Comparison of ENCODE assay signal across 8 cellular contexts in genomic region chr10:4767033-4767814, GRCh38. TPM values are rescaled to one million over a fixed set of nuclear protein-coding genes. Genes with fewer than 3 reads are reported as not detected.
DNase-seq lines count a peak whose midpoint lies in the region; ATAC-seq and TF ChIP-seq lines count a peak whose summit lies in the region.

No MANE protein-coding gene starts in this region.

- BruUV-seq in Panc1 (replicated peaks; lab: Mats Ljungman, UMichigan) = no TSS peak

- H3K27ac ChIP-seq in Panc1 (ENCODE audit: low read length) = peak overlapping the region; percentile 90
- H3K27ac ChIP-seq in parathyroid adenoma = no peak overlapping the region

- CTCF ChIA-PET in activated CD8-positive, alpha-beta T cell treated with anti-CD3 and anti-CD28 coated beads for 36 hours (lab: Charles Lee) = interaction anchor here (0.6 to 1.4 kb wide), 6 partner anchors 13 to 1527 kb away, joined by 3 to 4 read pairs (median 3); no protein-coding TSS in a partner anchor
- CTCF ChIA-PET in activated CD8-positive, alpha-beta T cell treated with anti-CD3 and anti-CD28 coated beads, Interleukin-2, amount 10 ng/mL, durations not matched to agents 7 days and 5 days (lab: Charles Lee) = interaction anchor here (0.6 to 2.1 kb wide), 3 partner anchors 1146 to 1574 kb away, joined by 3 to 7 read pairs (median 3); no protein-coding TSS in a partner anchor
- CTCF ChIA-PET in Panc1 (lab: Charles Lee) = interaction anchor here (0.6 kb wide), 1 partner anchor 1572 kb away, joined by 4 read pairs; no protein-coding TSS in a partner anchor

- no peak overlapping the region for H3K4me3 Mint-ChIP-seq in activated CD8-positive, alpha-beta T cell treated with anti-CD3 and anti-CD28 coated beads for 36 hours
- no peak overlapping the region for H3K4me3 Mint-ChIP-seq in activated CD8-positive, alpha-beta T cell treated with anti-CD3 and anti-CD28 coated beads, Interleukin-2, amount 10 ng/mL, durations not matched to agents 7 days and 5 days
- H3K4me3 Mint-ChIP-seq in activated T-cell treated with anti-CD3 and anti-CD28 coated beads, Interleukin-2, amount 50 U/mL, for 72 hours = no peak overlapping the region

- no peaks in the 10 kb centered on the region for H3K9me3 Mint-ChIP-seq in activated CD8-positive, alpha-beta T cell treated with anti-CD3 and anti-CD28 coated beads for 36 hours
- H3K9me3 Mint-ChIP-seq in activated CD8-positive, alpha-beta T cell treated with anti-CD3 and anti-CD28 coated beads, Interleukin-2, amount 10 ng/mL, durations not matched to agents 7 days and 5 days (ENCODE audit: insufficient read depth) = no peaks in the 10 kb centered on the region
- no peaks in the 10 kb centered on the region for H3K9me3 Mint-ChIP-seq in activated T-cell treated with anti-CD3 and anti-CD28 coated beads, Interleukin-2, amount 50 U/mL, for 72 hours

- H3K4me1 ChIP-seq in Panc1 (ENCODE audit: control insufficient read depth, insufficient read depth, low read length) (peaks cover 22% of the 10 kb centered on the region), parathyroid adenoma (no peaks in the 10 kb centered on the region)

- H2AFZ ChIP-seq in parathyroid adenoma = no peak overlapping the region

- peak; percentile 13 for DNase-seq in activated CD8-positive, alpha-beta T cell treated with anti-CD3 and anti-CD28 coated beads for 36 hours
- no peak for DNase-seq in activated CD8-positive, alpha-beta T cell treated with anti-CD3 and anti-CD28 coated beads, Interleukin-2, amount 10 ng/mL, durations not matched to agents 7 days and 5 days
- DNase-seq in Panc1 (ENCODE audit: low read depth, low spot score) (peak; percentile 36), fibroblast of peridontal ligament (ENCODE audit: extremely low read depth) (peak; percentile 80)
- DNase-seq in activated T-cell treated with anti-CD3 and anti-CD28 coated beads, Interleukin-2, amount 50 U/mL, for 72 hours = no peak
- DNase-seq in activated CD4-positive, alpha-beta T cell treated with anti-CD3 and anti-CD28 coated beads for 1 hour = no peak

- peak; percentile 51 for TF ChIP-seq CTCF in activated CD8-positive, alpha-beta T cell treated with anti-CD3 and anti-CD28 coated beads for 36 hours (IDR thresholded peaks at IDR 0.05)
- TF ChIP-seq CTCF in Panc1 (IDR thresholded peaks at IDR 0.05) (peak; percentile 57; the same call in 1 of the 2 replicates), parathyroid adenoma (IDR thresholded peaks at IDR 0.05) (peak; percentile 41)

- H3K4me3 ChIP-seq in Panc1 (ENCODE audit: low read depth in 2 of 2, low read length in 2 of 2) (no peak overlapping the region), parathyroid adenoma (ENCODE audit: low read depth, low read length) (no peak overlapping the region)

- H3K27me3 ChIP-seq in Panc1 (ENCODE audit: control insufficient read depth, insufficient read depth, low read length) (no peaks in the 10 kb centered on the region), parathyroid adenoma (ENCODE audit: control insufficient read depth, insufficient read depth, low read length) (no peaks in the 10 kb centered on the region)

- H3K4me2 ChIP-seq in parathyroid adenoma (ENCODE audit: low read length) = no peak overlapping the region

- H3K36me3 ChIP-seq in Panc1 (ENCODE audit: control insufficient read depth, insufficient read depth, low read length) (no peaks in the 10 kb centered on the region), parathyroid adenoma (ENCODE audit: control insufficient read depth, insufficient read depth, low read length) (no peaks in the 10 kb centered on the region)

- POLR2A ChIA-PET in activated CD8-positive, alpha-beta T cell treated with anti-CD3 and anti-CD28 coated beads for 36 hours (lab: Charles Lee) = no interaction called here
- POLR2A ChIA-PET in activated CD8-positive, alpha-beta T cell treated with anti-CD3 and anti-CD28 coated beads, Interleukin-2, amount 10 ng/mL, durations not matched to agents 7 days and 5 days (lab: Charles Lee) = no interaction called here
- POLR2A ChIA-PET in Panc1 (lab: Charles Lee) = interaction anchor here (1.1 kb wide), 1 partner anchor 62 kb away, joined by 5 read pairs; no protein-coding TSS in a partner anchor

- in situ Hi-C loops in Panc1 (cut with HindIII; ENCODE audit: low pct_unique_long_range_greater_than_20kb, low sequenced_read_pairs) = no loop called here

- intact Hi-C loops in activated CD8-positive, alpha-beta T cell treated with anti-CD3 and anti-CD28 coated beads for 36 hours (cut with micrococcal nuclease) = no loop called here
- intact Hi-C loops in Panc1 (cut with micrococcal nuclease; ENCODE audit: unreplicated experiment) = loop anchor here (5.0 kb wide), 2 partner anchors 90 to 415 kb away; no protein-coding TSS in a partner anchor

- no peak overlapping the region for H3K9ac ChIP-seq in parathyroid adenoma

- H3K36me3 Mint-ChIP-seq in activated CD8-positive, alpha-beta T cell treated with anti-CD3 and anti-CD28 coated beads for 36 hours (ENCODE audit: low read depth) = no peaks in the 10 kb centered on the region
- no peaks in the 10 kb centered on the region for H3K36me3 Mint-ChIP-seq in activated CD8-positive, alpha-beta T cell treated with anti-CD3 and anti-CD28 coated beads, Interleukin-2, amount 10 ng/mL, durations not matched to agents 7 days and 5 days (ENCODE audit: low read depth)
- no peaks in the 10 kb centered on the region for H3K36me3 Mint-ChIP-seq in activated T-cell treated with anti-CD3 and anti-CD28 coated beads, Interleukin-2, amount 50 U/mL, for 72 hours (ENCODE audit: insufficient read depth in 2 of 2)

- H3K9me3 ChIP-seq in Panc1 (ENCODE audit: control insufficient read depth, insufficient read depth, low read depth, low read length) = peaks cover 20% of the 10 kb centered on the region; the same call in 1 of the 2 replicates
- H3K9me3 ChIP-seq in parathyroid adenoma (ENCODE audit: control insufficient read depth, low read length) = no peaks in the 10 kb centered on the region

- H3K27me3 Mint-ChIP-seq in activated CD8-positive, alpha-beta T cell treated with anti-CD3 and anti-CD28 coated beads for 36 hours = peaks cover 25% of the 10 kb centered on the region
- H3K27me3 Mint-ChIP-seq in activated CD8-positive, alpha-beta T cell treated with anti-CD3 and anti-CD28 coated beads, Interleukin-2, amount 10 ng/mL, durations not matched to agents 7 days and 5 days (ENCODE audit: low read depth) = peaks cover 12% of the 10 kb centered on the region
- peaks cover 41% of the 10 kb centered on the region for H3K27me3 Mint-ChIP-seq in activated T-cell treated with anti-CD3 and anti-CD28 coated beads, Interleukin-2, amount 50 U/mL, for 72 hours (ENCODE audit: low read depth)

- ATAC-seq in activated CD8-positive, alpha-beta T cell treated with anti-CD3 and anti-CD28 coated beads for 36 hours = no peak
- no peak for ATAC-seq in activated CD8-positive, alpha-beta T cell treated with anti-CD3 and anti-CD28 coated beads, Interleukin-2, amount 10 ng/mL, durations not matched to agents 7 days and 5 days
- ATAC-seq in Panc1 (peak; percentile 60; the same call in 1 of the 2 replicates), HG02852 (IDR thresholded peaks at IDR 0.05; ENCODE audit: unreplicated experiment) (no peak)
- ATAC-seq in activated T-cell treated with anti-CD3 and anti-CD28 coated beads, Interleukin-2, amount 50 U/mL, for 72 hours (replicated peaks in 1 of 2) = no peak

- H3K27ac Mint-ChIP-seq in activated CD8-positive, alpha-beta T cell treated with anti-CD3 and anti-CD28 coated beads for 36 hours = no peak overlapping the region
- no peak overlapping the region for H3K27ac Mint-ChIP-seq in activated CD8-positive, alpha-beta T cell treated with anti-CD3 and anti-CD28 coated beads, Interleukin-2, amount 10 ng/mL, durations not matched to agents 7 days and 5 days
- H3K27ac Mint-ChIP-seq in activated T-cell treated with anti-CD3 and anti-CD28 coated beads, Interleukin-2, amount 50 U/mL, for 72 hours = no peak overlapping the region

- H3K79me2 ChIP-seq in parathyroid adenoma = no peaks in the 10 kb centered on the region

- H3K4me1 Mint-ChIP-seq in activated CD8-positive, alpha-beta T cell treated with anti-CD3 and anti-CD28 coated beads for 36 hours (ENCODE audit: low read depth) = peaks cover 2% of the 10 kb centered on the region
- no peaks in the 10 kb centered on the region for H3K4me1 Mint-ChIP-seq in activated CD8-positive, alpha-beta T cell treated with anti-CD3 and anti-CD28 coated beads, Interleukin-2, amount 10 ng/mL, durations not matched to agents 7 days and 5 days (ENCODE audit: low read depth)
- peaks cover 7% of the 10 kb centered on the region for H3K4me1 Mint-ChIP-seq in activated T-cell treated with anti-CD3 and anti-CD28 coated beads, Interleukin-2, amount 50 U/mL, for 72 hours (ENCODE audit: low read depth)

RNA-seq across cellular contexts. Expression of gene AKR1E2, which starts 58.8 kb away (rescaled TPM):
- total RNA-seq in activated CD8-positive, alpha-beta T cell treated with anti-CD3 and anti-CD28 coated beads for 36 hours = 1 to 10 TPM; 6.1 to 6.5 TPM
- total RNA-seq in activated CD8-positive, alpha-beta T cell treated with anti-CD3 and anti-CD28 coated beads, Interleukin-2, amount 10 ng/mL, durations not matched to agents 7 days and 5 days = 1 to 10 TPM; 6.5 to 8.9 TPM
- 4.7 TPM for total RNA-seq in Panc1 (2021; ENCODE audit: unreplicated experiment)
- polyA plus RNA-seq in Panc1 (2012; ENCODE audit: insufficient read length) = 5.5 TPM
- total RNA-seq in activated T-cell treated with anti-CD3 and anti-CD28 coated beads, Interleukin-2, amount 50 U/mL, for 72 hours = 1 to 10 TPM; 1.7 to 10.0 TPM

Comparison
In these comparisons a context has a peak if more than half of its experiments do, and no peak if none do; other contexts are left out.
1. DNase-seq: peak in activated CD8-positive, alpha-beta T cell treated with anti-CD3 and anti-CD28 coated beads for 36 hours (single experiment), Panc1 (single experiment) and fibroblast of peridontal ligament (single experiment); none in activated CD8-positive, alpha-beta T cell treated with anti-CD3 and anti-CD28 coated beads, Interleukin-2, amount 10 ng/mL, durations not matched to agents 7 days and 5 days (single experiment), activated T-cell treated with anti-CD3 and anti-CD28 coated beads, Interleukin-2, amount 50 U/mL, for 72 hours (0 of 2) and activated CD4-positive, alpha-beta T cell treated with anti-CD3 and anti-CD28 coated beads for 1 hour (single experiment).
2. Peak in every context shown above with its lines, with median percentiles within 50 percentile points of each other: CTCF ChIP-seq.